ENCODE assay signal across 11 cellular contexts in genomic region chr3:33732394-33732793, GRCh38. TPM values are rescaled to one million over a fixed set of nuclear protein-coding genes. Genes with fewer than 3 reads are reported as not detected.
DNase-seq lines count a peak whose midpoint lies in the region; ATAC-seq, FAIRE-seq and TF ChIP-seq lines count a peak whose summit lies in the region.
"Had no signal": no experiment of that assay in that cellular context is flagged by ENCODE, and none has a peak within 500 bp of the region (broad histone marks: within the 10 kb centered on the region; RNA-seq: fewer than 3 reads in every experiment).

No MANE protein-coding gene starts in this region.

- no peaks in the 10 kb centered on the region for H3K4me1 Mint-ChIP-seq in activated CD4-positive, alpha-beta T cell treated with anti-CD3 and anti-CD28 coated beads for 36 hours

- FAIRE-seq in bronchial epithelial cell (lab: Jason Lieb, UNC): no peak

- CTCF ChIA-PET in activated CD4-positive, alpha-beta T cell treated with anti-CD3 and anti-CD28 coated beads for 36 hours (lab: Charles Lee): interaction anchor here (0.9 kb wide), 1 partner anchor 89 kb away, joined by 3 read pairs; no protein-coding TSS in a partner anchor

- no peak overlapping the region for H3K4me3 Mint-ChIP-seq in activated CD4-positive, alpha-beta T cell treated with anti-CD3 and anti-CD28 coated beads for 36 hours

- no peaks in the 10 kb centered on the region for H3K36me3 Mint-ChIP-seq in activated CD4-positive, alpha-beta T cell treated with anti-CD3 and anti-CD28 coated beads for 36 hours (ENCODE audit: low read depth)

- no peak for ATAC-seq in activated CD4-positive, alpha-beta T cell treated with anti-CD3 and anti-CD28 coated beads for 36 hours
- no peak for ATAC-seq in HG03280 (IDR thresholded peaks at IDR 0.05; ENCODE audit: unreplicated experiment)

- TF ChIP-seq CTCF in bronchial epithelial cell (IDR thresholded peaks at IDR 0.05; ENCODE audit: insufficient read depth, low read length, severe bottlenecking) (peak; percentile 21), retinal pigment epithelial cell (conservative IDR thresholded peaks at IDR 0.05; ENCODE audit: low read depth, low read length) (peak; percentile 33)

- H3K36me3 ChIP-seq in bronchial epithelial cell (ENCODE audit: control insufficient read depth, insufficient read depth, low read length): no peaks in the 10 kb centered on the region
- H3K36me3 ChIP-seq: breast epithelium had no signal

- no peak overlapping the region for H3K27ac Mint-ChIP-seq in activated CD4-positive, alpha-beta T cell treated with anti-CD3 and anti-CD28 coated beads for 36 hours

- peak; percentile 45 for DNase-seq in activated CD4-positive, alpha-beta T cell treated with anti-CD3 and anti-CD28 coated beads for 36 hours
- DNase-seq in activated CD4-positive, alpha-beta T cell treated with anti-CD3 and anti-CD28 coated beads for 1 hour: no peak
- DNase-seq in NCI-H69 (lab: John Stamatoyannopoulos, UW): peak; percentile 4
- DNase-seq in bronchial epithelial cell (ENCODE audit: low read depth): no peak
- DNase-seq in retinal pigment epithelial cell (ENCODE audit: low read depth): no peak
- no peak for DNase-seq in activated gamma-delta T cell (lab: John Stamatoyannopoulos, UW)
- DNase-seq in NOMO-1 treated with dmso at 0.1 percent for 144 hours (lab: John Stamatoyannopoulos, UW; ENCODE audit: unreplicated experiment): no peak
- DNase-seq: head of caudate nucleus, midbrain had no signal

- H3K27me3 Mint-ChIP-seq in activated CD4-positive, alpha-beta T cell treated with anti-CD3 and anti-CD28 coated beads for 36 hours: no peaks in the 10 kb centered on the region

- no peak overlapping the region for H3K4me3 ChIP-seq in bronchial epithelial cell (ENCODE audit: low read depth, low read length)
- no peak overlapping the region for H3K4me3 ChIP-seq in retinal pigment epithelial cell (ENCODE audit: low read length)
- H3K4me3 ChIP-seq: breast epithelium had no signal

- no peaks in the 10 kb centered on the region for H3K27me3 ChIP-seq in bronchial epithelial cell (ENCODE audit: control insufficient read depth, insufficient read depth, low read length)
- H3K27me3 ChIP-seq: breast epithelium had no signal

- POLR2A ChIA-PET in activated CD4-positive, alpha-beta T cell treated with anti-CD3 and anti-CD28 coated beads for 36 hours (lab: Charles Lee): no interaction called here

- H3K9me3 Mint-ChIP-seq in activated CD4-positive, alpha-beta T cell treated with anti-CD3 and anti-CD28 coated beads for 36 hours (ENCODE audit: low read depth): peaks cover 6% of the 10 kb centered on the region

- intact Hi-C loops in activated CD4-positive, alpha-beta T cell treated with anti-CD3 and anti-CD28 coated beads for 36 hours (cut with DNase I, micrococcal nuclease): no loop called here

RNA-seq across cellular contexts. Expression of gene CLASP2, which starts 14.3 kb away (rescaled TPM):
- 10 to 100 TPM; 45.5 to 68.5 TPM for total RNA-seq in activated CD4-positive, alpha-beta T cell treated with anti-CD3 and anti-CD28 coated beads for 36 hours
- 43.4 and 59.5 TPM in 2 replicates for total RNA-seq in bronchial epithelial cell

Comparison
In these comparisons a context has a peak if more than half of its experiments do, and no peak if none do; other contexts are left out.
1. DNase-seq: peak in activated CD4-positive, alpha-beta T cell treated with anti-CD3 and anti-CD28 coated beads for 36 hours (single experiment) and NCI-H69 (single experiment); none in activated CD4-positive, alpha-beta T cell treated with anti-CD3 and anti-CD28 coated beads for 1 hour (single experiment), bronchial epithelial cell (single experiment), retinal pigment epithelial cell (single experiment), activated gamma-delta T cell (single experiment) and NOMO-1 treated with dmso at 0.1 percent for 144 hours (single experiment).